Comparison of ENCODE assay signal across 1 cellular context in the genomic region with DNA sequence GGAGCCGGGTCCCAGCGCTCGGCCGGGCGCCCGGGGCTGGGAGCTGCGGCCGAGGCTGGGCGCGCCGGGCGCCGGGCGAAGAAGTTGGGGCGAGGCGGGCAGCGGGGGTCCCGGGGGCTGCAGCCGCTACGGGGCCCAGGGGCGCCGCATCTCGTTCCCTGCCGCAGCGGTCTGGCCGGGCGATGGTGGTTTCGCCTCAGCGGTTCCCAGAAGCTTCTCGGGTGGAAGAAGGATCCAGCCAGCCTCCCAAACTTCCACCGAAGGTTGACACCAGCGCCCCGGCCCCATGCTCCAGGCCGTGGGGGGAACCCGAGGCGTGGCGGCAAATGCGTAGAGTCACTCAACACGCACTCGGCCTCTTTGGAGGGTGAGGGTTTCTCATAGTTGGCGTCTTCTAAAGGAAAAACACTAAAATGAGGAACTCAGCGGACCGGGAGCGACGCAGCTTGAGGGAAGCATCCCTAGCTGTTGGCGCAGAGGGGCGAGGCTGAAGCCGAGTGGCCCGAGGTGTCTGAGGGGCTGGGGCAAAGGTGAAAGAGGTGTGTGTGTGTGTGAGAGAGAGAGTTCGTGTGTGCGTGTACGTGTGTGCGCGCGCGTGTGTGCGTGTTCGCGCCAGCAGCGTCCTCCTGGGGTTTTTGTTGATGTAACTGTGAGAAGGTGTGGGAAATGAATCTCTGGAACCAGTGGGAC.
A peak's percentile ranks its signal among the peaks of the same experiment; 100 is the strongest.
TF ChIP-seq lines count a peak whose summit lies in the region.

No MANE protein-coding gene starts in this region.

TF ChIP-seq in A549, 52 proteins besides CTCF, POLR2A, EP300 and RAD21 (continued from another document):
- TF ChIP-seq, protein P1, sequence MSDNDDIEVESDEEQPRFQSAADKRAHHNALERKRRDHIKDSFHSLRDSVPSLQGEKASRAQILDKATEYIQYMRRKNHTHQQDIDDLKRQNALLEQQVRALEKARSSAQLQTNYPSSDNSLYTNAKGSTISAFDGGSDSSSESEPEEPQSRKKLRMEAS (IDR thresholded peaks at IDR 0.05): peak; percentile 29
- TF ChIP-seq ZC3H11A (IDR thresholded peaks at IDR 0.05) (no peak), TP53 (CRISPR knock-in tag; IDR thresholded peaks at IDR 0.05) (no peak), ZSCAN20 (CRISPR knock-in tag; IDR thresholded peaks at IDR 0.05) (no peak), RFX5 (IDR thresholded peaks at IDR 0.05) (no peak), HOXB5 (CRISPR knock-in tag; IDR thresholded peaks at IDR 0.05) (no peak), SMC3 (IDR thresholded peaks at IDR 0.05) (0 out of 3 replicates have a peak, but pooled peaks have one; percentile 4), HEYL (CRISPR knock-in tag; IDR thresholded peaks at IDR 0.05) (no peak), BHLHE40 (IDR thresholded peaks at IDR 0.05; ENCODE audit: low read depth, low read length) (no peak)
- TF ChIP-seq, protein P2, sequence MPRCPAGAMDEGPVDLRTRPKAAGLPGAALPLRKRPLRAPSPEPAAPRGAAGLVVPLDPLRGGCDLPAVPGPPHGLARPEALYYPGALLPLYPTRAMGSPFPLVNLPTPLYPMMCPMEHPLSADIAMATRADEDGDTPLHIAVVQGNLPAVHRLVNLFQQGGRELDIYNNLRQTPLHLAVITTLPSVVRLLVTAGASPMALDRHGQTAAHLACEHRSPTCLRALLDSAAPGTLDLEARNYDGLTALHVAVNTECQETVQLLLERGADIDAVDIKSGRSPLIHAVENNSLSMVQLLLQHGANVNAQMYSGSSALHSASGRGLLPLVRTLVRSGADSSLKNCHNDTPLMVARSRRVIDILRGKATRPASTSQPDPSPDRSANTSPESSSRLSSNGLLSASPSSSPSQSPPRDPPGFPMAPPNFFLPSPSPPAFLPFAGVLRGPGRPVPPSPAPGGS (IDR thresholded peaks at IDR 0.05): no peak
